ENCODE assay signal across 34 cellular contexts in the genomic region with DNA sequence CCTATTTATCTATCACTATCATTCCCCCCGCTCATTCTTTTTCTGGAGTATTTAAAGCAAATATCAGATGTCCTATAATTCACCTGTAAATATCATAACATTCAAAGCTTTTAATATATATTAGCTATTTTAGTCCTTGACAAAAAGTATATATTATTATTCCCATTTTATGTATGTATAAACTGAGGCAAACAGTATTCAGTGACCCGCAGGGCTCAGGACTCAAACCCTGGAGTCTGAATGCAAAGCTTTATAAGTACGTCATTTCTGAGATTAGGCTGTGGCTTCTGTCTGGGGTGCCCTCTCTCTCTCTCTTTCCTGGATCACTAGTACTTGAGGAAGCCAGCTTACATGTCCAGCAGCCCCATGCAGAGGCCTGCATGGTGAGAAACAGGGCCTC.
"Had no signal": no experiment of that assay in that cellular context is flagged by ENCODE, and none has a peak within 500 bp of the region (broad histone marks: within the 10 kb centered on the region; RNA-seq: fewer than 3 reads in every experiment).

No MANE protein-coding gene starts in this region.

- H3K9me3 ChIP-seq: MG63 had no signal

- H3K36me3 ChIP-seq: MG63 had no signal

- H3K4me3 ChIP-seq: MG63 had no signal

- H3K9ac ChIP-seq: KMS-11 had no signal

- DNase-seq: Karpas-422, Kasumi-1, MG63, MM.1S, MV-4-11, NCI-H1048, NCI-H1092, NCI-H1092 treated with DMSO at 0.1 percent for 48 hours, NCI-H1105, NCI-H1105 treated with DMSO at 0.1 percent for 48 hours, NCI-H1417, NCI-H1436, NCI-H1436 treated with DMSO at 0.1 percent for 48 hours, NCI-H146, NCI-H1694, NCI-H1694 treated with DMSO at 0.1 percent for 48 hours, NCI-H187, NCI-H187 treated with DMSO at 0.1 percent for 48 hours, NCI-H1930, NCI-H2029, NCI-H2029 treated with DMSO at 0.1 percent for 48 hours, NCI-H2081, NCI-H2081 treated with DMSO at 0.1 percent for 48 hours, NCI-H2107, NCI-H2171, NCI-H2171 treated with DMSO at 0.1 percent for 48 hours, NCI-H2227 treated with DMSO at 0.1 percent for 48 hours, NCI-H226, NCI-H345, NCI-H446, NCI-H446 treated with DMSO at 0.1 percent for 48 hours, NCI-H510A, NCI-H510A treated with DMSO at 0.1 percent for 48 hours had no signal

- H3K4me2 ChIP-seq: KMS-11 had no signal

- H3K27ac ChIP-seq: KMS-11 had no signal

- H3K27me3 ChIP-seq: MG63 had no signal
